21 cellular contexts compared by ENCODE assay signal in the genomic region with DNA sequence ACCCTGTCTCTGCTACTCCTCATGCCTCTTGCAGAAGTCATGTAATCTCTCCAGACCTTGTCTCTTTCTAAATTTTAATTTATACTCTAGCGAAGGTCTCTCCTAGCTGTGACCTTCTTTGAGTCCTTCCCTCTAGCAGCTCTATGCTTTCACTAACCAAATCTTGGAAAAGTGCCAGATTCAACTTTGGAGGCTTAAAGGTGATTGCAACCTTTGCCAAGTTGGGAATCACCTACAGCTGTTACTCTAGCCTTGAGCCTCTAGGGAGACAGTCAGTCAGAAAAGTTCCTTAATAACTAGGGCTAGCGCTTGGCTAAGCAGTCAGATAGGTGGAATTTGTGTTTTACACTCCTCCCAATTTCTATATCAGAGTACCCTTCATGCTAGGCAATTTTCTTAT. TPM values are rescaled to one million over a fixed set of nuclear protein-coding genes. Genes with fewer than 3 reads are reported as not detected.
DNase-seq lines count a peak whose midpoint lies in the region; FAIRE-seq and TF ChIP-seq lines count a peak whose summit lies in the region.
"Had no signal": no experiment of that assay in that cellular context is flagged by ENCODE, and none has a peak within 500 bp of the region (broad histone marks: within the 10 kb centered on the region; RNA-seq: fewer than 3 reads in every experiment).

No MANE protein-coding gene starts in this region.

- H3K9ac ChIP-seq in keratinocyte (ENCODE audit: control insufficient read depth, extremely low read depth, insufficient read depth, low read length) (no peak overlapping the region), SK-N-SH (no peak overlapping the region)

- dilution Hi-C loops in keratinocyte (cut with MboI; ENCODE audit: extremely low pct_ligation_motif_present, low sequenced_read_pairs): no loop called here

- H3K79me2 ChIP-seq in keratinocyte (ENCODE audit: control insufficient read depth, insufficient read depth, low read length) (no peaks in the 10 kb centered on the region), SK-N-SH (ENCODE audit: insufficient read depth) (no peaks in the 10 kb centered on the region)

- POLR2A ChIA-PET in SK-N-SH (lab: Yijun Ruan, JAX): no interaction called here

- H3K27ac ChIP-seq in keratinocyte (ENCODE audit: control insufficient read depth, insufficient read depth, low read length): peak overlapping the region; percentile 5
- H3K27ac ChIP-seq in SK-N-SH (ENCODE audit: low read depth in 2 of 2, low read length in 1 of 2): no peak overlapping the region
- no peak overlapping the region for H3K27ac ChIP-seq in esophagus muscularis mucosa (replicated peaks in 1 of 4)
- H3K27ac ChIP-seq: brain microvascular endothelial cell, transverse colon had no signal

- TF ChIP-seq CTCF in keratinocyte (optimal IDR thresholded peaks at IDR 0.05 in 1 of 3, IDR thresholded peaks at IDR 0.05 in 1 of 3, conservative IDR thresholded peaks at IDR 0.05 in 1 of 3; ENCODE audit: extremely low read depth in 1 of 3, insufficient read depth in 2 of 3, low read length in 3 of 3): no peak
- TF ChIP-seq CTCF in SK-N-SH (IDR thresholded peaks at IDR 0.05): no peak
- TF ChIP-seq CTCF in esophagus muscularis mucosa (IDR thresholded peaks at IDR 0.05): no peak

- H3K9me1 ChIP-seq in keratinocyte (ENCODE audit: control insufficient read depth, extremely low read depth, insufficient read depth, low read length): no peaks in the 10 kb centered on the region

- WGBS in SK-N-SH (ENCODE audit: low lambda C conversion rate): 94% methylated on average over 2 of the region's 2 CpGs
- 94% methylated on average over 2 of the region's 2 CpGs for WGBS in esophagus muscularis mucosa

- no peaks in the 10 kb centered on the region for H3K27me3 ChIP-seq in keratinocyte (ENCODE audit: control insufficient read depth, extremely low read depth, insufficient read depth, low read length)
- H3K27me3 ChIP-seq in SK-N-SH (ENCODE audit: insufficient read depth): no peaks in the 10 kb centered on the region
- H3K27me3 ChIP-seq in esophagus muscularis mucosa: no peaks in the 10 kb centered on the region
- H3K27me3 ChIP-seq: brain microvascular endothelial cell, transverse colon had no signal

- H4K20me1 ChIP-seq in keratinocyte (ENCODE audit: control insufficient read depth, extremely low read depth, insufficient read depth, low read length): no peaks in the 10 kb centered on the region
- no peaks in the 10 kb centered on the region for H4K20me1 ChIP-seq in SK-N-SH (ENCODE audit: insufficient read depth)

- no peak for TF ChIP-seq POLR2A in esophagus muscularis mucosa (IDR thresholded peaks at IDR 0.05; ENCODE audit: low read depth)

- no peak for TF ChIP-seq RAD21 in SK-N-SH (IDR thresholded peaks at IDR 0.05; ENCODE audit: low read length)

- H3K4me2 ChIP-seq in keratinocyte (ENCODE audit: control insufficient read depth, extremely low read depth, insufficient read depth, low read depth, low read length) (peak overlapping the region; percentile 4), SK-N-SH (no peak overlapping the region)
- H3K4me2 ChIP-seq: A549 had no signal

- intact Hi-C loops in esophagus muscularis mucosa (cut with DNase I): no loop called here

- H3K9me3 ChIP-seq in keratinocyte (ENCODE audit: control insufficient read depth, low read depth, low read length) (peaks cover 2% of the 10 kb centered on the region), SK-N-SH (no peaks in the 10 kb centered on the region), esophagus muscularis mucosa (no peaks in the 10 kb centered on the region)
- H3K9me3 ChIP-seq: transverse colon had no signal

- DNase-seq in NCI-H2196 (lab: John Stamatoyannopoulos, UW; ENCODE audit: unreplicated experiment) (peak; percentile 12), NCI-H2196 treated with DMSO at 0.1 percent for 48 hours (lab: John Stamatoyannopoulos, UW; ENCODE audit: unreplicated experiment) (no peak), DMS 273 (lab: John Stamatoyannopoulos, UW; ENCODE audit: unreplicated experiment) (peak; percentile 79), NCI-H82 treated with DMSO at 0.1 percent for 48 hours (lab: John Stamatoyannopoulos, UW; ENCODE audit: unreplicated experiment) (peak; percentile 95), keratinocyte (ENCODE audit: low read depth, low spot score) (no peak), SK-N-SH (no peak), esophagus muscularis mucosa (ENCODE audit: extremely low spot score) (no peak)
- no peak for DNase-seq in activated T-cell treated with anti-CD3 and anti-CD28 coated beads, Interleukin-2, amount 50 U/mL, for 1 hour
- DNase-seq: activated CD4-positive, CD25-positive, alpha-beta regulatory T cell; activated CD8-positive, alpha-beta memory T cell treated with anti-CD3 and anti-CD28 coated beads for 24 hours; activated naive CD8-positive, alpha-beta T cell treated with anti-CD3 and anti-CD28 coated beads for 36 hours; brain microvascular endothelial cell; erythroblast; stimulated activated naive CD8-positive, alpha-beta T cell treated with anti-CD3 and anti-CD28 coated beads, Interleukin-15, Interleukin-2, amounts not matched to agents 100 U/mL and 50 U/mL, for 24 hours; T-helper 9 cell; transverse colon had no signal

- H3K36me3 ChIP-seq in keratinocyte (ENCODE audit: control insufficient read depth in 2 of 2, extremely low read depth in 1 of 2, insufficient read depth in 2 of 2, low read length in 2 of 2): no peaks in the 10 kb centered on the region
- H3K36me3 ChIP-seq in SK-N-SH (replicated peaks in 1 of 2; ENCODE audit: control insufficient read depth in 1 of 2, insufficient read depth in 2 of 2, low read length in 1 of 2): no peaks in the 10 kb centered on the region
- no peaks in the 10 kb centered on the region for H3K36me3 ChIP-seq in esophagus muscularis mucosa
- H3K36me3 ChIP-seq: brain microvascular endothelial cell, transverse colon had no signal

- H3K4me3 ChIP-seq in keratinocyte (ENCODE audit: control insufficient read depth in 2 of 3, extremely low read depth in 1 of 3, insufficient read depth in 2 of 3, low read depth in 1 of 3, low read length in 3 of 3): no peak overlapping the region
- H3K4me3 ChIP-seq in SK-N-SH (ENCODE audit: low read depth in 2 of 2, low read length in 1 of 2): no peak overlapping the region
- no peak overlapping the region for H3K4me3 ChIP-seq in esophagus muscularis mucosa
- H3K4me3 ChIP-seq: A549, transverse colon had no signal

- H3F3A ChIP-seq in SK-N-SH (replicated peaks; ENCODE audit: insufficient read depth): peaks cover 32% of the 10 kb centered on the region

- FAIRE-seq in keratinocyte (lab: Jason Lieb, UNC): no peak
- FAIRE-seq: A549, GM18507, H1 had no signal

- H3K4me1 ChIP-seq in keratinocyte (ENCODE audit: control insufficient read depth, extremely low read depth, insufficient read depth, low read length) (peaks cover 52% of the 10 kb centered on the region), SK-N-SH (ENCODE audit: control insufficient read depth in 1 of 2, insufficient read depth in 2 of 2, low read depth in 1 of 2, low read length in 1 of 2) (peaks cover 0 to 21% of the 10 kb centered on the region in 2 experiments; a peak in 3 of 4 replicates), esophagus muscularis mucosa (peaks cover 0 to 28% (median 17%) of the 10 kb centered on the region in 4 donors)

- no peaks in the 10 kb centered on the region for H3K9me2 ChIP-seq in SK-N-SH

- TF ChIP-seq EP300 in SK-N-SH (IDR thresholded peaks at IDR 0.05; ENCODE audit: borderline replicate concordance in 1 of 2, low read depth in 1 of 2, low read length in 1 of 2) (no peak), esophagus muscularis mucosa (IDR thresholded peaks at IDR 0.05) (no peak)

- CTCF ChIA-PET in SK-N-SH (lab: Yijun Ruan, JAX): no interaction called here

- H2AFZ ChIP-seq in keratinocyte (ENCODE audit: control insufficient read depth, low read length) (peak overlapping the region; percentile 35), SK-N-SH (ENCODE audit: low read depth) (no peak overlapping the region)

TF ChIP-seq in SK-N-SH, 30 proteins besides CTCF, POLR2A, EP300 and RAD21:
- TF ChIP-seq, protein P1, sequence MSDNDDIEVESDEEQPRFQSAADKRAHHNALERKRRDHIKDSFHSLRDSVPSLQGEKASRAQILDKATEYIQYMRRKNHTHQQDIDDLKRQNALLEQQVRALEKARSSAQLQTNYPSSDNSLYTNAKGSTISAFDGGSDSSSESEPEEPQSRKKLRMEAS (IDR thresholded peaks at IDR 0.05; ENCODE audit: low read depth): no peak

RNA-seq across cellular contexts. Expression of a gene that starts 46.1 kb away (rescaled TPM):
- 0.42 to 0.95 TPM (median 0.59 TPM) in 3 replicates for polyA plus RNA-seq in keratinocyte
- 4.4 TPM for polyA plus RNA-seq in keratinocyte (2011; ENCODE audit: low read depth)
- polyA plus RNA-seq in keratinocyte (2011; cell fraction: cytosol; rRNA removed): 0.62 and 0.69 TPM in 2 replicates
- polyA plus RNA-seq in keratinocyte (2011; cell fraction: nucleus; rRNA removed): 1.9 and 2.6 TPM in 2 replicates
- 1.2 and 1.6 TPM in 2 replicates for polyA plus RNA-seq in keratinocyte (2012; ENCODE audit: low replicate concordance)
- polyA minus RNA-seq in keratinocyte: 1.2 to 2.2 TPM (median 1.9 TPM) in 3 replicates
- not detected for polyA minus RNA-seq in keratinocyte (2011; cell fraction: cytosol; rRNA and poly(A)+ RNA removed)
- polyA minus RNA-seq in keratinocyte (2011; cell fraction: nucleus; rRNA and poly(A)+ RNA removed): 1.5 and 1.9 TPM in 2 replicates
- polyA plus RNA-seq in SK-N-SH (2012; rRNA removed): 5.1 and 8.4 TPM in 2 replicates
- polyA plus RNA-seq in SK-N-SH (2012; cell fraction: cytosol; rRNA removed): 10.0 and 10.1 TPM in 2 replicates
- polyA plus RNA-seq in SK-N-SH (2012; cell fraction: nucleus; rRNA removed): 6.8 and 10.8 TPM in 2 replicates
- total RNA-seq in esophagus muscularis mucosa: 10 to 100 TPM; 25.7 to 67.3 (median 61.5) TPM
- total RNA-seq: activated T-helper 1 cell treated with anti-CD3 and anti-CD28 coated beads, Interleukin-12 subunit alpha, Interleukin-12 subunit beta, Interleukin-2, Interleukin-4 antibody, amounts not matched to agents 30 ng/mL and 10 ng/mL and 1 ng/mL, durations not matched to agents 14 hours and 24 hours and 36 hours had no signal
- polyA plus RNA-seq: IgD-negative memory B cell had no signal

Comparison
In these comparisons a context has a peak if more than half of its experiments do, and no peak if none do; other contexts are left out.
1. DNase-seq: peak in NCI-H2196 (single experiment), DMS 273 (single experiment) and NCI-H82 treated with DMSO at 0.1 percent for 48 hours (single experiment); none in NCI-H2196 treated with DMSO at 0.1 percent for 48 hours (single experiment), keratinocyte (single experiment), activated T-cell treated with anti-CD3 and anti-CD28 coated beads, Interleukin-2, amount 50 U/mL, for 1 hour (single experiment), SK-N-SH (single experiment) and esophagus muscularis mucosa (single experiment).